Comparison of ENCODE assay signal across 8 cellular contexts in the genomic region with DNA sequence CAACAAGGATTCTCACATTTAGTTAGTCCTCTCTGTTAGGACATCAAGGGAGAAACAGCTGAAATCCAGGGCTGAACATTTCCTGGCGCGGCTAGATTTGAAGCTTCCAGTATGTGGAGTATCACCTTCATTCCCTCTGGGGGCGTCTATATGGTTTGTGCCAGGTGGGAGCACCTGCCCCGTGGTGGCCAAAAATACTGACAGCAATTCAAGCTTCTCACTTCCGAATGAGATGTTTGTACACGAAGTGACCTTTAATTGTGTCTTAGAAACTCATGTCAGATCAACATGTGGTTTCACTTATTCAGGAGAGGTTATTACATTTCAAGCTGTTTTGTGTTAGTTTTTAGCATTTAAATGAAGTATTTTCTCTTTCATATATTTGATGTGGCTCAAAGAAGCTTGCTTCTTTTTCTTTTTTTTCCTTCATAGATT.
A peak's percentile ranks its signal among the peaks of the same experiment; 100 is the strongest.
DNase-seq lines count a peak whose midpoint lies in the region; TF ChIP-seq lines count a peak whose summit lies in the region.

No MANE protein-coding gene starts in this region.

- 79 to 85% methylated on average over 6 of the region's 6 CpGs for WGBS in ectodermal cell, 2 experiments

- no peak overlapping the region for H3K9ac ChIP-seq in Loucy (ENCODE audit: low read depth, low read length, poor library complexity, severe bottlenecking)

- H3K79me2 ChIP-seq in DOHH2 (ENCODE audit: control insufficient read depth, low read length) (no peaks in the 10 kb centered on the region), Loucy (ENCODE audit: insufficient read depth, low read length) (no peaks in the 10 kb centered on the region), osteoblast (ENCODE audit: insufficient read depth, low read length) (no peaks in the 10 kb centered on the region)

- intact Hi-C loops in dorsolateral prefrontal cortex (cut with DNase I), result no loop called here

- no peaks in the 10 kb centered on the region for H3K36me3 ChIP-seq in DOHH2 (ENCODE audit: control insufficient read depth, low read length)
- no peaks in the 10 kb centered on the region for H3K36me3 ChIP-seq in Loucy (ENCODE audit: insufficient read depth, low read length)
- H3K36me3 ChIP-seq in ectodermal cell (ENCODE audit: control insufficient read depth, insufficient read depth, low read length), result no peaks in the 10 kb centered on the region
- no peaks in the 10 kb centered on the region for H3K36me3 ChIP-seq in osteoblast (ENCODE audit: insufficient read depth, low read length)

- H3K27me3 ChIP-seq in DOHH2 (ENCODE audit: control insufficient read depth, low read length) (no peaks in the 10 kb centered on the region), Loucy (ENCODE audit: insufficient read depth, low read length, poor library complexity, severe bottlenecking) (no peaks in the 10 kb centered on the region), ectodermal cell (ENCODE audit: control insufficient read depth, insufficient read depth, low read length, poor library complexity, severe bottlenecking) (no peaks in the 10 kb centered on the region), osteoblast (ENCODE audit: insufficient read depth, low read length) (no peaks in the 10 kb centered on the region), dorsolateral prefrontal cortex (peaks cover 0 to 3% (median 0%) of the 10 kb centered on the region in 45 donors)

- H2AFZ ChIP-seq in Loucy (ENCODE audit: low read length) (peak overlapping the region; percentile 11), osteoblast (ENCODE audit: low read length) (peak overlapping the region; percentile 91)

- H3K27ac ChIP-seq in DOHH2 (ENCODE audit: low read depth, low read length), result no peak overlapping the region
- H3K27ac ChIP-seq in ectodermal cell (ENCODE audit: insufficient read depth, low read depth, low read length, poor library complexity, severe bottlenecking), result peak overlapping the region; percentile 74
- H3K27ac ChIP-seq in osteoblast (ENCODE audit: low read depth, low read length), result peak overlapping the region; percentile 62
- H3K27ac ChIP-seq in dorsolateral prefrontal cortex, result peak overlapping the region in 14 of 59 donors; percentile 1 to 76 (median 36)

- H3K9me3 ChIP-seq in DOHH2 (ENCODE audit: control insufficient read depth, insufficient read depth, low read length) (no peaks in the 10 kb centered on the region), Loucy (ENCODE audit: insufficient read depth, low read depth, low read length) (no peaks in the 10 kb centered on the region), ectodermal cell (ENCODE audit: control insufficient read depth, low read length) (no peaks in the 10 kb centered on the region), osteoblast (ENCODE audit: low read depth, low read length) (no peaks in the 10 kb centered on the region)

- H3K4me2 ChIP-seq in DOHH2 (ENCODE audit: low read length), result peak overlapping the region; percentile 75
- peak overlapping the region; percentile 0 for H3K4me2 ChIP-seq in Loucy (ENCODE audit: low read depth, low read length, poor library complexity, severe bottlenecking)
- H3K4me2 ChIP-seq in osteoblast (ENCODE audit: insufficient read depth, low read length), result peak overlapping the region; percentile 81

- peaks cover 19% of the 10 kb centered on the region for H3F3A ChIP-seq in DOHH2 (ENCODE audit: control insufficient read depth, insufficient read depth)
- 0 out of 2 replicates have a peak, but pooled peaks cover 2% of the 10 kb centered on the region for H3F3A ChIP-seq in Loucy (ENCODE audit: low read depth)

- DNase-seq in osteoblast (ENCODE audit: insufficient read length, low spot score, missing footprints) (no peak), cerebellar cortex (ENCODE audit: low spot score) (no peak), NCI-H510A treated with DMSO at 0.1 percent for 48 hours (lab: John Stamatoyannopoulos, UW) (no peak), amygdala (lab: John Stamatoyannopoulos, UW) (no peak), dorsolateral prefrontal cortex (no peak)

- TF ChIP-seq CTCF in DOHH2 (IDR thresholded peaks at IDR 0.05; ENCODE audit: low read depth, low read length, poor library complexity, severe bottlenecking) (no peak), Loucy (conservative IDR thresholded peaks at IDR 0.05; ENCODE audit: low read length) (no peak), osteoblast (IDR thresholded peaks at IDR 0.05; ENCODE audit: extremely low read depth, low read depth, low read length) (no peak), dorsolateral prefrontal cortex (IDR thresholded peaks at IDR 0.05 in 54 of 56, conservative IDR thresholded peaks at IDR 0.05 in 2 of 56; ENCODE audit: low read depth in 1 of 56, partially characterized antibody in 56 of 56) (no peak)

- peak overlapping the region; percentile 72 for H3K4me3 ChIP-seq in DOHH2 (ENCODE audit: low read length)
- no peak overlapping the region for H3K4me3 ChIP-seq in Loucy (ENCODE audit: low read length, poor library complexity, severe bottlenecking)
- H3K4me3 ChIP-seq in ectodermal cell (ENCODE audit: insufficient read depth, low read depth, low read length), result no peak overlapping the region
- no peak overlapping the region for H3K4me3 ChIP-seq in osteoblast (ENCODE audit: insufficient read depth, low read length)
- H3K4me3 ChIP-seq in dorsolateral prefrontal cortex, result peak overlapping the region in 8 of 59 donors; percentile 38 to 68 (median 60)

- no peaks in the 10 kb centered on the region for H4K20me1 ChIP-seq in DOHH2 (ENCODE audit: control insufficient read depth, insufficient read depth, low read depth, low read length)
- no peaks in the 10 kb centered on the region for H4K20me1 ChIP-seq in Loucy (ENCODE audit: insufficient read depth, low read length, poor library complexity, severe bottlenecking)
- no peaks in the 10 kb centered on the region for H4K20me1 ChIP-seq in osteoblast (ENCODE audit: insufficient read depth, low read length)

- no peaks in the 10 kb centered on the region for H3K9me2 ChIP-seq in DOHH2 (replicated peaks; ENCODE audit: control insufficient read depth, low read length)
- H3K9me2 ChIP-seq in Loucy (replicated peaks; ENCODE audit: low read depth, low read length), result no peaks in the 10 kb centered on the region

- H3K4me1 ChIP-seq in DOHH2 (ENCODE audit: control insufficient read depth, low read length) (peaks cover 59% of the 10 kb centered on the region), Loucy (ENCODE audit: insufficient read depth, low read length, poor library complexity, severe bottlenecking) (peaks cover 14% of the 10 kb centered on the region), ectodermal cell (ENCODE audit: control insufficient read depth, insufficient read depth, low read length) (peaks cover 19% of the 10 kb centered on the region), osteoblast (ENCODE audit: insufficient read depth, low read length) (peaks cover 28% of the 10 kb centered on the region)

Comparison
In these comparisons a context has a peak if more than half of its experiments do, and no peak if none do; other contexts are left out.
1. H3K4me2 ChIP-seq: peak in every context shown above with its lines; median percentile 81 in osteoblast; 75 in DOHH2; 0 in Loucy.